ENCODE assay signal across 8 cellular contexts in genomic region chr9:83623634-83623991, GRCh38. TPM values are rescaled to one million over a fixed set of nuclear protein-coding genes. Genes with fewer than 3 reads are reported as not detected.
A peak's percentile ranks its signal among the peaks of the same experiment; 100 is the strongest.
DNase-seq lines count a peak whose midpoint lies in the region; ATAC-seq and TF ChIP-seq lines count a peak whose summit lies in the region.

No MANE protein-coding gene starts in this region.

- no peak overlapping the region; the same call in 1 of the 2 replicates for H3K27ac ChIP-seq in HUES6 (ENCODE audit: low read depth, low read length)
- peak overlapping the region; percentile 86 for H3K27ac ChIP-seq in angular gyrus (ENCODE audit: low read depth, low read length)
- H3K27ac ChIP-seq in stomach, result peak overlapping the region; percentile 90 to 97 (median 92)

- H3K9me3 ChIP-seq in HUES6 (ENCODE audit: control insufficient read depth, insufficient read depth, low read depth, low read length) (no peaks in the 10 kb centered on the region), stomach (no peaks in the 10 kb centered on the region)

- H3K27me3 ChIP-seq in HUES6 (ENCODE audit: control insufficient read depth, insufficient read depth, low read length) (no peaks in the 10 kb centered on the region), stomach (no peaks in the 10 kb centered on the region)

- no peak for TF ChIP-seq EP300 in stomach (IDR thresholded peaks at IDR 0.05)

- 1 to 6% (median 1%) methylated on average over 4 to 5 of the region's 5 CpGs for WGBS in stomach, 5 donors

- H3K4me1 ChIP-seq in HUES6 (ENCODE audit: control insufficient read depth, insufficient read depth, low read length) (peaks cover 13% of the 10 kb centered on the region), stomach (peaks cover 8 to 37% (median 18%) of the 10 kb centered on the region in 4 donors)

- peak overlapping the region; percentile 82 for H3K9ac ChIP-seq in HUES6 (ENCODE audit: low read length)

- no peak for TF ChIP-seq POLR2A in stomach (IDR thresholded peaks at IDR 0.05)

- no peaks in the 10 kb centered on the region for H3K36me3 ChIP-seq in HUES6 (ENCODE audit: control insufficient read depth, insufficient read depth, low read length)
- H3K36me3 ChIP-seq in stomach, result peaks cover 0 to 21% (median 9%) of the 10 kb centered on the region in 4 donors

- ATAC-seq in GM21447 (IDR thresholded peaks at IDR 0.05; ENCODE audit: unreplicated experiment) (peak; percentile 27), HG02588 (IDR thresholded peaks at IDR 0.05; ENCODE audit: unreplicated experiment) (no peak)

- peak; percentile 46 for DNase-seq in GDM1 (lab: John Stamatoyannopoulos, UW)
- DNase-seq in inferior parietal cortex (ENCODE audit: extremely low spot score), result peak; percentile 59
- DNase-seq in stomach, result no peak
- DNase-seq in HuH-7.5 (ENCODE audit: low spot score), result no peak

- peak overlapping the region; percentile 62 for H3K4me3 ChIP-seq in HUES6 (ENCODE audit: low read depth, low read length)
- peak overlapping the region; percentile 63 to 96 (median 78) for H3K4me3 ChIP-seq in stomach

- TF ChIP-seq CTCF in stomach (IDR thresholded peaks at IDR 0.05), result no peak

- intact Hi-C loops in stomach (cut with DNase I; ENCODE audit: low total_unique reads), result no loop called here

RNA-seq across cellular contexts. Expression of gene IDNK, which starts 0.7 kb away (rescaled TPM):
- 10 to 100 TPM in 1 of 5 donors, 1 to 10 TPM in 3, not detected in 1; 2.6 to 24.3 (median 5.1) TPM for total RNA-seq in stomach
- 10 to 100 TPM in 1 of 3 donors, 1 to 10 TPM in 2; 8.0 to 12.8 (median 9.8) TPM for polyA plus RNA-seq in stomach

Comparison
In these comparisons a context has a peak if more than half of its experiments do, and no peak if none do; other contexts are left out.
1. DNase-seq: peak in GDM1 (single experiment) and inferior parietal cortex (single experiment); none in stomach (single experiment) and HuH-7.5 (single experiment).